In genomic region chr6:101517632-101518031, GRCh38 we compare ENCODE assay signal across 27 cellular contexts.
DNase-seq lines count a peak whose midpoint lies in the region; ATAC-seq and TF ChIP-seq lines count a peak whose summit lies in the region.
"Had no signal": no experiment of that assay in that cellular context is flagged by ENCODE, and none has a peak within 500 bp of the region (broad histone marks: within the 10 kb centered on the region; RNA-seq: fewer than 3 reads in every experiment).

No MANE protein-coding gene starts in this region.

- CTCF ChIA-PET in CD4-positive, alpha-beta memory T cell (lab: Charles Lee; ENCODE audit: partially characterized antibody): no interaction called here

- TF ChIP-seq CTCF in GM12864 (IDR thresholded peaks at IDR 0.05; ENCODE audit: low read depth, low read length, missing control alignments) (no peak), GM20000 (IDR thresholded peaks at IDR 0.05; ENCODE audit: extremely low read depth, missing control alignments) (no peak)

- H3K4me3 ChIP-seq in GM12864 (ENCODE audit: low read depth, low read length): no peak overlapping the region
- H3K4me3 ChIP-seq in CD4-positive, alpha-beta memory T cell (ENCODE audit: low read length in 2 of 2): no peak overlapping the region
- H3K4me3 ChIP-seq: GM23338, hepatocyte, right atrium auricular region, tibial artery had no signal

- H3K27me3 Mint-ChIP-seq in CD4-positive, alpha-beta memory T cell: no peaks in the 10 kb centered on the region
- H3K27me3 Mint-ChIP-seq: activated B cell treated with CpG ODN at 0.5 μM for 24 hours; activated CD4-positive, alpha-beta memory T cell treated with anti-CD3 and anti-CD28 coated beads for 36 hours; activated naive CD8-positive, alpha-beta T cell treated with anti-CD3 and anti-CD28 coated beads, Interleukin-2, amount 10 ng/mL, durations not matched to agents 7 days and 5 days; CD4-positive, alpha-beta T cell; central memory CD8-positive, alpha-beta T cell; naive thymus-derived CD4-positive, alpha-beta T cell; stimulated activated naive CD8-positive, alpha-beta T cell treated with anti-CD3 and anti-CD28 coated beads, Interleukin-15, amount 100 ng/mL, for 72 hours had no signal

- no peaks in the 10 kb centered on the region for H3K4me1 Mint-ChIP-seq in CD4-positive, alpha-beta memory T cell
- H3K4me1 Mint-ChIP-seq: activated B cell treated with CpG ODN at 0.5 μM for 24 hours; activated naive CD8-positive, alpha-beta T cell treated with anti-CD3 and anti-CD28 coated beads, Interleukin-2, amount 10 ng/mL, durations not matched to agents 7 days and 5 days; central memory CD8-positive, alpha-beta T cell; immature natural killer cell; naive thymus-derived CD4-positive, alpha-beta T cell; stimulated activated naive CD8-positive, alpha-beta T cell treated with anti-CD3 and anti-CD28 coated beads, Interleukin-15, amount 100 ng/mL, for 72 hours had no signal

- H3K4me3 Mint-ChIP-seq in CD4-positive, alpha-beta memory T cell: no peak overlapping the region
- H3K4me3 Mint-ChIP-seq: activated B cell treated with CpG ODN at 0.5 μM for 24 hours; activated CD4-positive, alpha-beta memory T cell treated with anti-CD3 and anti-CD28 coated beads for 36 hours; activated naive CD8-positive, alpha-beta T cell treated with anti-CD3 and anti-CD28 coated beads, Interleukin-2, amount 10 ng/mL, durations not matched to agents 7 days and 5 days; CD4-positive, alpha-beta T cell; central memory CD8-positive, alpha-beta T cell; GM23338; immature natural killer cell; naive thymus-derived CD4-positive, alpha-beta T cell; stimulated activated naive CD8-positive, alpha-beta T cell treated with anti-CD3 and anti-CD28 coated beads, Interleukin-15, amount 100 ng/mL, for 72 hours had no signal

- peak; percentile 15 for DNase-seq in GM12864 (ENCODE audit: low read depth)
- DNase-seq in globus pallidus (ENCODE audit: low spot score): no peak
- no peak for DNase-seq in CD4-positive, alpha-beta memory T cell
- DNase-seq in GM20000 (ENCODE audit: low spot score): no peak
- DNase-seq in ecto neural progenitor cell (ENCODE audit: low spot score): no peak
- DNase-seq: activated B cell treated with CpG ODN at 0.5 μM for 24 hours; activated CD4-positive, alpha-beta memory T cell treated with anti-CD3 and anti-CD28 coated beads for 36 hours; activated effector memory CD4-positive, alpha-beta T cell treated with Interleukin-2 at 50 U/mL for 16 hours; activated naive CD8-positive, alpha-beta T cell treated with anti-CD3 and anti-CD28 coated beads, Interleukin-2, amount 10 ng/mL, durations not matched to agents 7 days and 5 days; CD4-positive, alpha-beta T cell; immature natural killer cell; naive thymus-derived CD4-positive, alpha-beta T cell; NCI-H1694; stimulated activated CD4-positive, alpha-beta T cell treated with anti-CD3 and anti-CD28 coated beads, Interleukin-12 subunit alpha, Interleukin-12 subunit beta, amount 100 ng/mL, for 4 hours; stimulated activated naive CD8-positive, alpha-beta T cell treated with anti-CD3 and anti-CD28 coated beads, Interleukin-15, amount 100 ng/mL, for 72 hours; tibial artery had no signal

- intact Hi-C loops in CD4-positive, alpha-beta memory T cell (cut with micrococcal nuclease): no loop called here

- no peaks in the 10 kb centered on the region for H3K9me3 ChIP-seq in CD4-positive, alpha-beta memory T cell (ENCODE audit: control insufficient read depth in 1 of 2, low read length in 2 of 2)
- H3K9me3 ChIP-seq: right atrium auricular region, tibial artery had no signal

- H3K27ac Mint-ChIP-seq in CD4-positive, alpha-beta memory T cell: no peak overlapping the region
- H3K27ac Mint-ChIP-seq: activated B cell treated with CpG ODN at 0.5 μM for 24 hours; activated CD4-positive, alpha-beta memory T cell treated with anti-CD3 and anti-CD28 coated beads for 36 hours; activated naive CD8-positive, alpha-beta T cell treated with anti-CD3 and anti-CD28 coated beads, Interleukin-2, amount 10 ng/mL, durations not matched to agents 7 days and 5 days; CD4-positive, alpha-beta T cell; GM23338; immature natural killer cell; naive thymus-derived CD4-positive, alpha-beta T cell; stimulated activated naive CD8-positive, alpha-beta T cell treated with anti-CD3 and anti-CD28 coated beads, Interleukin-15, amount 100 ng/mL, for 72 hours had no signal

- POLR2A ChIA-PET in CD4-positive, alpha-beta memory T cell (lab: Charles Lee; ENCODE audit: partially characterized antibody): no interaction called here

- no peaks in the 10 kb centered on the region for H3K4me1 ChIP-seq in CD4-positive, alpha-beta memory T cell (ENCODE audit: insufficient read depth, low read length)
- H3K4me1 ChIP-seq: right atrium auricular region, tibial artery had no signal

- no peaks in the 10 kb centered on the region for H3K36me3 ChIP-seq in CD4-positive, alpha-beta memory T cell (ENCODE audit: insufficient read depth, low read length)
- H3K36me3 ChIP-seq: right atrium auricular region, tibial artery had no signal

- peaks cover 0 to 13% (median 2%) of the 10 kb centered on the region in 8 donors for H3K9me3 Mint-ChIP-seq in CD4-positive, alpha-beta memory T cell
- H3K9me3 Mint-ChIP-seq: activated B cell treated with CpG ODN at 0.5 μM for 24 hours, GM23338 had no signal

- no peak overlapping the region for H3K27ac ChIP-seq in CD4-positive, alpha-beta memory T cell (ENCODE audit: low read depth, low read length)
- H3K27ac ChIP-seq: 22Rv1, epithelial cell of prostate, hepatocyte, KMS-11, right atrium auricular region, tibial artery had no signal

- ATAC-seq in GM18909 (IDR thresholded peaks at IDR 0.05; ENCODE audit: poor library complexity, unreplicated experiment) (peak; percentile 50), HG02642 (IDR thresholded peaks at IDR 0.05; ENCODE audit: poor library complexity, unreplicated experiment) (peak; percentile 56), HG03103 (IDR thresholded peaks at IDR 0.05; ENCODE audit: low read depth, unreplicated experiment) (peak; percentile 79)
- ATAC-seq: GM23338; left lobe of liver; naive thymus-derived CD4-positive, alpha-beta T cell; stimulated activated naive CD8-positive, alpha-beta T cell treated with anti-CD3 and anti-CD28 coated beads, Interleukin-15, amount 100 ng/mL, for 72 hours had no signal

- H3K36me3 Mint-ChIP-seq in CD4-positive, alpha-beta memory T cell: no peaks in the 10 kb centered on the region
- H3K36me3 Mint-ChIP-seq: activated CD4-positive, alpha-beta memory T cell treated with anti-CD3 and anti-CD28 coated beads for 36 hours; activated naive CD8-positive, alpha-beta T cell treated with anti-CD3 and anti-CD28 coated beads, Interleukin-2, amount 10 ng/mL, durations not matched to agents 7 days and 5 days; immature natural killer cell; naive thymus-derived CD4-positive, alpha-beta T cell had no signal

- no peaks in the 10 kb centered on the region for H3K27me3 ChIP-seq in CD4-positive, alpha-beta memory T cell (ENCODE audit: insufficient read depth, low read length)
- H3K27me3 ChIP-seq: hepatocyte, right atrium auricular region, tibial artery had no signal
